In genomic region chr12:80709811-80710726, GRCh38 we compare ENCODE assay signal across 11 cellular contexts. TPM values are rescaled to one million over a fixed set of nuclear protein-coding genes. Genes with fewer than 3 reads are reported as not detected.
DNase-seq lines count a peak whose midpoint lies in the region; ATAC-seq and TF ChIP-seq lines count a peak whose summit lies in the region.
"Had no signal": no experiment of that assay in that cellular context is flagged by ENCODE, and none has a peak within 500 bp of the region (broad histone marks: within the 10 kb centered on the region; RNA-seq: fewer than 3 reads in every experiment).

No MANE protein-coding gene starts in this region.

- H3K4me3 ChIP-seq in astrocyte of the cerebellum (ENCODE audit: low read depth, low read length) (no peak overlapping the region), upper lobe of right lung (no peak overlapping the region)

- DNase-seq in astrocyte of the cerebellum (ENCODE audit: low read depth) (no peak), progenitor cell of endocrine pancreas (ENCODE audit: low spot score, unreplicated experiment) (no peak), upper lobe of right lung (no peak), amniotic stem cell (lab: John Stamatoyannopoulos, UW) (no peak), midbrain (lab: John Stamatoyannopoulos, UW) (no peak)
- DNase-seq in activated T-helper 2 cell treated with anti-CD3 and anti-CD28 coated beads, Interferon-gamma antibody, Interleukin-2, Interleukin-4, amounts not matched to agents 10 μg/mL and 5 μg/mL and 100 μg/mL, durations not matched to agents 14 hours and 24 hours and 36 hours (ENCODE audit: low spot score), result no peak
- DNase-seq: activated effector memory CD4-positive, alpha-beta T cell treated with anti-CD3 and anti-CD28 coated beads, Interleukin-2, amount 50 U/mL, for 16 hours; NCI-H1105 had no signal

- H3K4me1 Mint-ChIP-seq in progenitor cell of endocrine pancreas (ENCODE audit: low read depth), result peaks cover 15% of the 10 kb centered on the region
- no peaks in the 10 kb centered on the region for H3K4me1 Mint-ChIP-seq in activated T-helper 2 cell treated with anti-CD3 and anti-CD28 coated beads, Interferon-gamma antibody, Interleukin-2, Interleukin-4, amounts not matched to agents 10 μg/mL and 5 μg/mL and 100 μg/mL, durations not matched to agents 14 hours and 24 hours and 36 hours (ENCODE audit: low read depth)

- H3K27ac Mint-ChIP-seq in progenitor cell of endocrine pancreas, result no peak overlapping the region
- no peak overlapping the region for H3K27ac Mint-ChIP-seq in activated T-helper 2 cell treated with anti-CD3 and anti-CD28 coated beads, Interferon-gamma antibody, Interleukin-2, Interleukin-4, amounts not matched to agents 10 μg/mL and 5 μg/mL and 100 μg/mL, durations not matched to agents 14 hours and 24 hours and 36 hours

- H3K9me3 Mint-ChIP-seq in progenitor cell of endocrine pancreas (ENCODE audit: low read depth), result no peaks in the 10 kb centered on the region
- H3K9me3 Mint-ChIP-seq in activated T-helper 2 cell treated with anti-CD3 and anti-CD28 coated beads, Interferon-gamma antibody, Interleukin-2, Interleukin-4, amounts not matched to agents 10 μg/mL and 5 μg/mL and 100 μg/mL, durations not matched to agents 14 hours and 24 hours and 36 hours, result no peaks in the 10 kb centered on the region

- H3K36me3 ChIP-seq in upper lobe of right lung, result no peaks in the 10 kb centered on the region
- H3K36me3 ChIP-seq: neutrophil had no signal

- H3K27me3 ChIP-seq in upper lobe of right lung, result peaks cover 15% of the 10 kb centered on the region

- intact Hi-C loops in upper lobe of right lung (cut with DNase I), result no loop called here
- intact Hi-C loops in activated T-helper 2 cell treated with anti-CD3 and anti-CD28 coated beads, Interferon-gamma antibody, Interleukin-2, Interleukin-4, amounts not matched to agents 10 μg/mL and 5 μg/mL and 100 μg/mL, durations not matched to agents 14 hours and 24 hours and 36 hours (cut with micrococcal nuclease), result loop anchor here (5.0 kb wide), 1 partner anchor 227 kb away; the partner anchor contains the start of gene LIN7A

- H3K9me3 ChIP-seq in upper lobe of right lung, result no peaks in the 10 kb centered on the region
- H3K9me3 ChIP-seq: neutrophil had no signal

- H3K27me3 Mint-ChIP-seq in progenitor cell of endocrine pancreas, result peaks cover 84% of the 10 kb centered on the region
- peaks cover 64% of the 10 kb centered on the region for H3K27me3 Mint-ChIP-seq in activated T-helper 2 cell treated with anti-CD3 and anti-CD28 coated beads, Interferon-gamma antibody, Interleukin-2, Interleukin-4, amounts not matched to agents 10 μg/mL and 5 μg/mL and 100 μg/mL, durations not matched to agents 14 hours and 24 hours and 36 hours (ENCODE audit: low read depth)

- no peak overlapping the region for H3K4me3 Mint-ChIP-seq in progenitor cell of endocrine pancreas (ENCODE audit: low read depth)
- H3K4me3 Mint-ChIP-seq in activated T-helper 2 cell treated with anti-CD3 and anti-CD28 coated beads, Interferon-gamma antibody, Interleukin-2, Interleukin-4, amounts not matched to agents 10 μg/mL and 5 μg/mL and 100 μg/mL, durations not matched to agents 14 hours and 24 hours and 36 hours (ENCODE audit: low read depth), result no peak overlapping the region

- ATAC-seq in GM19043 (IDR thresholded peaks at IDR 0.05; ENCODE audit: low read depth, unreplicated experiment) (peak; percentile 50), HG03135 (IDR thresholded peaks at IDR 0.05; ENCODE audit: unreplicated experiment) (peak; percentile 53), upper lobe of right lung (no peak)

- TF ChIP-seq CTCF in astrocyte of the cerebellum (IDR thresholded peaks at IDR 0.05; ENCODE audit: low read depth, low read length, missing control alignments) (peak; percentile 31), progenitor cell of endocrine pancreas (IDR thresholded peaks at IDR 0.05; ENCODE audit: unreplicated experiment) (peak; percentile 59), upper lobe of right lung (IDR thresholded peaks at IDR 0.05) (no peak)

- no peaks in the 10 kb centered on the region for H3K36me3 Mint-ChIP-seq in progenitor cell of endocrine pancreas (ENCODE audit: insufficient read depth)
- no peaks in the 10 kb centered on the region for H3K36me3 Mint-ChIP-seq in activated T-helper 2 cell treated with anti-CD3 and anti-CD28 coated beads, Interferon-gamma antibody, Interleukin-2, Interleukin-4, amounts not matched to agents 10 μg/mL and 5 μg/mL and 100 μg/mL, durations not matched to agents 14 hours and 24 hours and 36 hours (ENCODE audit: low read depth)

- no peak overlapping the region for H3K27ac ChIP-seq in upper lobe of right lung
- H3K27ac ChIP-seq: neutrophil had no signal

- no peaks in the 10 kb centered on the region for H3K4me1 ChIP-seq in upper lobe of right lung

- in situ Hi-C loops in astrocyte of the cerebellum (cut with HindIII; ENCODE audit: low sequenced_read_pairs), result no loop called here

RNA-seq across cellular contexts. Expression of gene MYF6, which starts 2.6 kb away (rescaled TPM):
- 0.33 TPM in 1 of 2 replicates, not detected in the other for total RNA-seq in progenitor cell of endocrine pancreas
- total RNA-seq in upper lobe of right lung, result not detected
- not detected in 2 replicates for total RNA-seq in activated T-helper 2 cell treated with anti-CD3 and anti-CD28 coated beads, Interferon-gamma antibody, Interleukin-2, Interleukin-4, amounts not matched to agents 10 μg/mL and 5 μg/mL and 100 μg/mL, durations not matched to agents 14 hours and 24 hours and 36 hours

RNA-seq across cellular contexts. Expression of gene MYF5, which starts 6.6 kb away (rescaled TPM):
- total RNA-seq in progenitor cell of endocrine pancreas, result not detected in 2 replicates
- total RNA-seq in upper lobe of right lung, result not detected
- not detected in 2 replicates for total RNA-seq in activated T-helper 2 cell treated with anti-CD3 and anti-CD28 coated beads, Interferon-gamma antibody, Interleukin-2, Interleukin-4, amounts not matched to agents 10 μg/mL and 5 μg/mL and 100 μg/mL, durations not matched to agents 14 hours and 24 hours and 36 hours
